Comparison of ENCODE assay signal across 1 cellular context in genomic region chr14:51554339-51554920, GRCh38.
TF ChIP-seq lines count a peak whose summit lies in the region.

No MANE protein-coding gene starts in this region.

TF ChIP-seq in SK-N-SH, 30 proteins besides CTCF, POLR2A, EP300 and RAD21 (continued from another document):
- TF ChIP-seq FOXM1 (IDR thresholded peaks at IDR 0.05; ENCODE audit: low read depth) = no peak
- peak; percentile 88 for TF ChIP-seq JUND (IDR thresholded peaks at IDR 0.05)
- TF ChIP-seq NFIC (IDR thresholded peaks at IDR 0.05; ENCODE audit: borderline replicate concordance) = peak; percentile 52; the same call in 1 of the 2 replicates
- TF ChIP-seq TAF1 (IDR thresholded peaks at IDR 0.05; ENCODE audit: borderline replicate concordance, low read depth, low read length) = no peak
- TF ChIP-seq RXRA (IDR thresholded peaks at IDR 0.05; ENCODE audit: borderline replicate concordance, low read depth) = peak; percentile 76
- TF ChIP-seq TCF12 (IDR thresholded peaks at IDR 0.05) = peak; percentile 80
